In genomic region chr3:185631108-185631507, GRCh38 we compare ENCODE assay signal across 22 cellular contexts. TPM values are rescaled to one million over a fixed set of nuclear protein-coding genes. Genes with fewer than 3 reads are reported as not detected.
DNase-seq lines count a peak whose midpoint lies in the region; ATAC-seq and TF ChIP-seq lines count a peak whose summit lies in the region.
"Had no signal": no experiment of that assay in that cellular context is flagged by ENCODE, and none has a peak within 500 bp of the region (broad histone marks: within the 10 kb centered on the region; RNA-seq: fewer than 3 reads in every experiment).

No MANE protein-coding gene starts in this region.

- H3K9me3 ChIP-seq in Panc1 (ENCODE audit: control insufficient read depth, insufficient read depth, low read depth, low read length) (no peaks in the 10 kb centered on the region), upper lobe of right lung (no peaks in the 10 kb centered on the region)
- H3K9me3 ChIP-seq: Caco-2, suprapubic skin had no signal

- no peaks in the 10 kb centered on the region for H3K27me3 ChIP-seq in Panc1 (ENCODE audit: control insufficient read depth, insufficient read depth, low read length)
- H3K27me3 ChIP-seq in upper lobe of right lung: no peaks in the 10 kb centered on the region
- H3K27me3 ChIP-seq: suprapubic skin had no signal

- peak overlapping the region; percentile 83 for H3K27ac Mint-ChIP-seq in chondrocyte (ENCODE audit: unreplicated experiment)
- H3K27ac Mint-ChIP-seq in MCF 10A (ENCODE audit: low read depth, unreplicated experiment): no peak overlapping the region
- H3K27ac Mint-ChIP-seq: T-helper 1 cell treated with Interleukin-12 subunit alpha and Interleukin-12 subunit beta and Interleukin-4 antibody, amounts not matched to agents 30 μg/mL and 1 μg/mL, for 36 hours had no signal

- H3K27me3 Mint-ChIP-seq in chondrocyte (ENCODE audit: low read depth): no peaks in the 10 kb centered on the region
- no peaks in the 10 kb centered on the region for H3K27me3 Mint-ChIP-seq in MCF 10A (ENCODE audit: insufficient read depth, unreplicated experiment)
- H3K27me3 Mint-ChIP-seq: activated naive CD4-positive, alpha-beta T cell treated with anti-CD3 and anti-CD28 coated beads, Interleukin-2, amount 10 ng/mL, durations not matched to agents 7 days and 5 days; dendritic cell treated with granulocyte-macrophage colony-stimulating factor and Interleukin-4, amounts not matched to agents 40 ng/mL and 50 ng/mL, for 4 days had no signal

- H3K9me3 Mint-ChIP-seq in chondrocyte (ENCODE audit: low read depth): no peaks in the 10 kb centered on the region
- H3K9me3 Mint-ChIP-seq in MCF 10A (ENCODE audit: unreplicated experiment): no peaks in the 10 kb centered on the region
- H3K9me3 Mint-ChIP-seq: activated naive CD4-positive, alpha-beta T cell treated with anti-CD3 and anti-CD28 coated beads, Interleukin-2, amount 10 ng/mL, durations not matched to agents 7 days and 5 days; dendritic cell treated with granulocyte-macrophage colony-stimulating factor and Interleukin-4, amounts not matched to agents 40 ng/mL and 50 ng/mL, for 4 days; T-helper 1 cell treated with Interleukin-12 subunit alpha and Interleukin-12 subunit beta and Interleukin-4 antibody, amounts not matched to agents 30 μg/mL and 1 μg/mL, for 36 hours had no signal

- in situ Hi-C loops in Panc1 (cut with HindIII; ENCODE audit: low pct_unique_long_range_greater_than_20kb, low sequenced_read_pairs): no loop called here

- no peak for TF ChIP-seq CTCF in Panc1 (IDR thresholded peaks at IDR 0.05)
- no peak for TF ChIP-seq CTCF in chondrocyte (IDR thresholded peaks at IDR 0.05)
- no peak for TF ChIP-seq CTCF in upper lobe of right lung (IDR thresholded peaks at IDR 0.05)
- no peak for TF ChIP-seq CTCF in MCF 10A (IDR thresholded peaks at IDR 0.05; ENCODE audit: unreplicated experiment)

- H3K4me1 ChIP-seq in Panc1 (ENCODE audit: control insufficient read depth, insufficient read depth, low read length) (no peaks in the 10 kb centered on the region), upper lobe of right lung (peaks cover 20% of the 10 kb centered on the region)

- peaks cover 25% of the 10 kb centered on the region for H3K4me1 Mint-ChIP-seq in chondrocyte (ENCODE audit: low read depth)
- peaks cover 8% of the 10 kb centered on the region for H3K4me1 Mint-ChIP-seq in MCF 10A (ENCODE audit: insufficient read depth, unreplicated experiment)

- intact Hi-C loops in Panc1 (cut with micrococcal nuclease; ENCODE audit: unreplicated experiment): no loop called here
- intact Hi-C loops in upper lobe of right lung (cut with DNase I): no loop called here
- intact Hi-C loops in MCF 10A (cut with micrococcal nuclease): no loop called here

- H3K36me3 Mint-ChIP-seq in chondrocyte (ENCODE audit: low read depth): peaks cover 8% of the 10 kb centered on the region
- H3K36me3 Mint-ChIP-seq in MCF 10A (ENCODE audit: insufficient read depth, unreplicated experiment): peaks cover 38% of the 10 kb centered on the region

- POLR2A ChIA-PET in Panc1 (lab: Charles Lee): no interaction called here
- POLR2A ChIA-PET in MCF 10A (lab: Yijun Ruan, JAX): interaction anchor here (0.9 to 1.9 kb wide), 10 partner anchors 8 to 93 kb away, joined by 3 to 10 read pairs (median 4); partner anchors contain the start of gene SENP2

- H3K4me3 ChIP-seq in Panc1 (ENCODE audit: low read depth in 2 of 2, low read length in 2 of 2) (no peak overlapping the region), upper lobe of right lung (no peak overlapping the region)
- H3K4me3 ChIP-seq: suprapubic skin had no signal

- CTCF ChIA-PET in Panc1 (lab: Charles Lee) (interaction anchor here (1.7 kb wide), 1 partner anchor 29 kb away, joined by 5 read pairs; no protein-coding TSS in a partner anchor), MCF 10A (lab: Yijun Ruan, JAX) (no interaction called here)

- no peak overlapping the region for H3K27ac ChIP-seq in Panc1 (ENCODE audit: low read length)
- peak overlapping the region; percentile 78 for H3K27ac ChIP-seq in upper lobe of right lung
- H3K27ac ChIP-seq: WERI-Rb-1 had no signal

- no peaks in the 10 kb centered on the region; the same call in 1 of the 2 replicates for H3K36me3 ChIP-seq in Panc1 (ENCODE audit: control insufficient read depth, insufficient read depth, low read length)
- H3K36me3 ChIP-seq in upper lobe of right lung: peaks cover 35% of the 10 kb centered on the region

- ATAC-seq in Panc1: peak; percentile 77
- no peak for ATAC-seq in upper lobe of right lung
- ATAC-seq in HG02870 (IDR thresholded peaks at IDR 0.05; ENCODE audit: unreplicated experiment): no peak

- BruUV-seq in Panc1 (replicated peaks; lab: Mats Ljungman, UMichigan) (no TSS peak), MCF 10A (replicated peaks; lab: Mats Ljungman, UMichigan) (no TSS peak)

- H3K4me3 Mint-ChIP-seq in chondrocyte (ENCODE audit: unreplicated experiment) (no peak overlapping the region), MCF 10A (ENCODE audit: unreplicated experiment) (no peak overlapping the region)
- H3K4me3 Mint-ChIP-seq: activated naive CD4-positive, alpha-beta T cell treated with anti-CD3 and anti-CD28 coated beads, Interleukin-2, amount 10 ng/mL, durations not matched to agents 7 days and 5 days; dendritic cell treated with granulocyte-macrophage colony-stimulating factor and Interleukin-4, amounts not matched to agents 40 ng/mL and 50 ng/mL, for 4 days; T-helper 1 cell treated with Interleukin-12 subunit alpha and Interleukin-12 subunit beta and Interleukin-4 antibody, amounts not matched to agents 30 μg/mL and 1 μg/mL, for 36 hours had no signal

- DNase-seq in Panc1 (ENCODE audit: low read depth, low spot score) (no peak), chondrocyte (ENCODE audit: low spot score) (no peak), iris pigment epithelial cell (ENCODE audit: low read depth) (peak; percentile 35), upper lobe of right lung (no peak), MCF 10A (ENCODE audit: unreplicated experiment) (no peak), superior temporal gyrus (ENCODE audit: extremely low spot score) (no peak)
- DNase-seq: activated CD4-positive, alpha-beta T cell treated with anti-CD3 and anti-CD28 coated beads, Interleukin-2, amount 50 U/mL, for 48 hours; activated naive CD4-positive, alpha-beta T cell treated with anti-CD3 and anti-CD28 coated beads, Interleukin-2, amount 10 ng/mL, durations not matched to agents 7 days and 5 days; activated T-cell treated with anti-CD3 and anti-CD28 coated beads, Interleukin-2, amount 50 U/mL, for 1 hour; AML-193; Caco-2; KG1; left cardiac atrium; NCI-H1105; NCI-H2081; NCI-H446 treated with DMSO at 0.1 percent for 48 hours; stimulated activated CD4-positive, alpha-beta T cell treated with anti-CD3 and anti-CD28 coated beads, Interleukin-12 subunit alpha, Interleukin-12 subunit beta, amount 100 ng/mL, for 4 hours; WERI-Rb-1 had no signal

RNA-seq across cellular contexts. Expression of gene SENP2, which starts 45.0 kb away (rescaled TPM):
- total RNA-seq in Panc1 (2021; ENCODE audit: unreplicated experiment) (52.7 TPM), chondrocyte (39.4 to 45.5 TPM (median 41.2 TPM) in 3 replicates), upper lobe of right lung (42.0 TPM), MCF 10A (2022) (27.0 and 38.5 TPM in 2 replicates)
- 14.7 TPM for polyA plus RNA-seq in Panc1 (2012; ENCODE audit: insufficient read length)
